Comparison of ENCODE assay signal across 18 cellular contexts in genomic region chr2:96100893-96101304, GRCh38. TPM values are rescaled to one million over a fixed set of nuclear protein-coding genes. Genes with fewer than 3 reads are reported as not detected.
A peak's percentile ranks its signal among the peaks of the same experiment; 100 is the strongest.
DNase-seq lines count a peak whose midpoint lies in the region; ATAC-seq, FAIRE-seq and TF ChIP-seq lines count a peak whose summit lies in the region.
"Had no signal": no experiment of that assay in that cellular context is flagged by ENCODE, and none has a peak within 500 bp of the region (broad histone marks: within the 10 kb centered on the region; RNA-seq: fewer than 3 reads in every experiment).

No MANE protein-coding gene starts in this region.

- no peak for TF ChIP-seq EP300 in H1 (IDR thresholded peaks at IDR 0.05; ENCODE audit: borderline replicate concordance in 1 of 2, low read depth in 2 of 2, low read length in 2 of 2)

- WGBS in H1 (ENCODE audit: extremely low coverage in 1 of 2, insufficient coverage in 1 of 2, insufficient read length in 1 of 2, insufficient replicate concordance in 2 of 2, low coverage in 1 of 2, low lambda C conversion rate in 2 of 2, missing lambda C conversion rate in 1 of 2), 2 experiments = 61% methylated on average over 2 of the region's 3 CpGs; no CpG with 5 or more reads in 1 of the 2 experiments

- POLR2A ChIA-PET in H1 (lab: Charles Lee; ENCODE audit: partially characterized antibody) = interaction anchor here (2.1 kb wide), 1 partner anchor 9 kb away, joined by 11 read pairs; no protein-coding TSS in a partner anchor

- H3K27ac ChIP-seq in BLaER1 = peak overlapping the region; percentile 56; the same call in 1 of the 2 replicates
- no peak overlapping the region for H3K27ac ChIP-seq in H1 (ENCODE audit: low read depth, low read length)
- H3K27ac ChIP-seq: VCaP had no signal

- CTCF ChIA-PET in H1 (lab: Charles Lee; ENCODE audit: partially characterized antibody) = interaction anchor here (1.3 to 7.2 kb wide), 4 partner anchors 10 to 42 kb away, joined by 3 to 61 read pairs (median 14); partner anchors contain the start of gene ADRA2B

- peaks cover 11% of the 10 kb centered on the region for H3K9me3 ChIP-seq in BLaER1
- H3K9me3 ChIP-seq in H1 (ENCODE audit: insufficient read depth in 2 of 2, low read depth in 1 of 2, low read length in 1 of 2) = peaks cover 4 to 9% of the 10 kb centered on the region in 2 experiments

- no peak overlapping the region for H3K56ac ChIP-seq in H1 (replicated peaks; ENCODE audit: insufficient read length, low read depth, low read length)

- no peak overlapping the region; the same call in 1 of the 2 replicates for H3K18ac ChIP-seq in H1 (ENCODE audit: extremely low read depth, low read length)

- H4K20me1 ChIP-seq in BLaER1 = no peaks in the 10 kb centered on the region
- H4K20me1 ChIP-seq in H1 (replicated peaks in 1 of 2; ENCODE audit: control insufficient read depth in 1 of 2, insufficient read depth in 2 of 2, low read length in 2 of 2) = no peaks in the 10 kb centered on the region

- ATAC-seq in HG03108 (IDR thresholded peaks at IDR 0.05; ENCODE audit: unreplicated experiment) = no peak
- ATAC-seq: right cardiac atrium had no signal

- H3K23ac ChIP-seq in H1 (ENCODE audit: insufficient read length) = no peak overlapping the region

- no peaks in the 10 kb centered on the region; the same call in 1 of the 2 replicates for H3K23me2 ChIP-seq in H1 (ENCODE audit: low read depth, low read length)

- peak overlapping the region; percentile 87 for H4K8ac ChIP-seq in H1 (ENCODE audit: extremely low read depth, insufficient read depth, low read length)

- H3K4me3 ChIP-seq in BLaER1 (no peak overlapping the region), H7 (ENCODE audit: insufficient read depth, low read depth, low read length) (no peak overlapping the region), H1 (ENCODE audit: extremely low read depth in 1 of 4, insufficient read depth in 2 of 4, low read depth in 3 of 4, low read length in 4 of 4) (no peak overlapping the region)

- intact Hi-C loops in posterior cingulate gyrus (cut with DNase I) = no loop called here

- no peak overlapping the region for H4K91ac ChIP-seq in H1 (replicated peaks; ENCODE audit: insufficient read length, low read length)

- peak overlapping the region; percentile 75; the same call in 1 of the 2 replicates for H2AK5ac ChIP-seq in H1 (ENCODE audit: low read depth, low read length)

- H3K9ac ChIP-seq in BLaER1 (no peak overlapping the region), H1 (replicated peaks in 1 of 4; ENCODE audit: extremely low read depth in 1 of 4, low read depth in 3 of 4, low read length in 3 of 4) (no peak overlapping the region)

- H2BK120ac ChIP-seq in H1 (replicated peaks; ENCODE audit: low read depth, low read length) = peak overlapping the region; percentile 39

- H3K4me1 ChIP-seq in BLaER1 (peaks cover 52% of the 10 kb centered on the region), H1 (replicated peaks in 1 of 4; ENCODE audit: control insufficient read depth in 3 of 4, insufficient read depth in 4 of 4, low read length in 3 of 4) (peaks cover 0 to 9% (median 3%) of the 10 kb centered on the region in 4 experiments; a peak in 4 of 7 replicates)
- H3K4me1 ChIP-seq: Caco-2 had no signal

- no peak overlapping the region for H3K14ac ChIP-seq in H1 (ENCODE audit: insufficient read length)

- no peak overlapping the region for H2AFZ ChIP-seq in H1 (ENCODE audit: low read length)

- no peak for FAIRE-seq in H1 (lab: Jason Lieb, UNC)
- FAIRE-seq: keratinocyte, urothelium cell line had no signal

- H3K27me3 ChIP-seq in BLaER1 = no peaks in the 10 kb centered on the region
- no peaks in the 10 kb centered on the region for H3K27me3 ChIP-seq in H7 (ENCODE audit: control insufficient read depth, insufficient read depth, low read length)
- H3K27me3 ChIP-seq in H1 (replicated peaks in 1 of 4; ENCODE audit: control insufficient read depth in 3 of 4, extremely low read depth in 1 of 4, insufficient read depth in 3 of 4, low read length in 3 of 4) = no peaks in the 10 kb centered on the region

- no peak overlapping the region for H4K5ac ChIP-seq in H1 (ENCODE audit: insufficient read length, low read depth, low read length)

- H2BK15ac ChIP-seq in H1 (ENCODE audit: low read length) = peak overlapping the region; percentile 61; the same call in 1 of the 2 replicates

- TF ChIP-seq RAD21 in H1 (IDR thresholded peaks at IDR 0.05 in 1 of 2, conservative IDR thresholded peaks at IDR 0.05 in 1 of 2; ENCODE audit: low read depth in 2 of 2, low read length in 2 of 2) = no peak

- no peaks in the 10 kb centered on the region for H3K79me1 ChIP-seq in H1 (ENCODE audit: low read depth, low read length)

- peak overlapping the region; percentile 48; the same call in 1 of the 2 replicates for H2BK20ac ChIP-seq in H1 (ENCODE audit: low read length)

- no peak overlapping the region for H2BK5ac ChIP-seq in H1 (ENCODE audit: low read depth, low read length)

- H3K36me3 ChIP-seq in BLaER1 (no peaks in the 10 kb centered on the region), H7 (replicated peaks; ENCODE audit: control insufficient read depth, insufficient read depth, low read length) (no peaks in the 10 kb centered on the region), H1 (ENCODE audit: control insufficient read depth in 2 of 4, insufficient read depth in 4 of 4, low read length in 3 of 4) (no peaks in the 10 kb centered on the region)

- peak overlapping the region; percentile 84; the same call in 1 of the 2 replicates for H2BK12ac ChIP-seq in H1 (ENCODE audit: low read depth, low read length)

- DNase-seq in H7 = peak; percentile 17
- peak in 1 of 2 experiments; percentile 32 for DNase-seq in H1 (ENCODE audit: low read depth in 1 of 2, low spot score in 2 of 2)
- peak in 6 of 10 donors; percentile 2 to 48 (median 24) for DNase-seq in posterior cingulate gyrus
- DNase-seq in HCEC 1CT = no peak
- no peak for DNase-seq in EL
- DNase-seq: activated CD4-positive, alpha-beta memory T cell treated with anti-CD3 and anti-CD28 coated beads, Interleukin-2, amount 10 ng/mL, durations not matched to agents 7 days and 5 days; amygdala; NCI-H1092 treated with DMSO at 0.1 percent for 48 hours; NCI-H2107; right cardiac atrium; SHP77 had no signal

- no peak for TF ChIP-seq POLR2A in H1 (IDR thresholded peaks at IDR 0.05; ENCODE audit: control extremely low read depth in 1 of 2, low read depth in 2 of 2, low read length in 2 of 2)

- H3K4me2 ChIP-seq in BLaER1 (peak overlapping the region; percentile 50), H1 (ENCODE audit: insufficient read depth in 1 of 2, low read depth in 2 of 2, low read length in 2 of 2) (no peak overlapping the region)

- no peaks in the 10 kb centered on the region for H3K79me2 ChIP-seq in H1 (ENCODE audit: control insufficient read depth in 1 of 2, insufficient read depth in 2 of 2, low read length in 2 of 2)

- H3K4ac ChIP-seq in H1 (replicated peaks; ENCODE audit: insufficient read length, low read depth, low read length) = no peak overlapping the region

- TF ChIP-seq CTCF in H1 (IDR thresholded peaks at IDR 0.05; ENCODE audit: control extremely low read depth in 1 of 3, insufficient read depth in 1 of 3, low read depth in 1 of 3, low read length in 3 of 3) = no peak

TF ChIP-seq in H1, 55 proteins besides CTCF, POLR2A, EP300 and RAD21:
- TF ChIP-seq CEBPB (IDR thresholded peaks at IDR 0.05; ENCODE audit: low read depth, low read length) = no peak
- TF ChIP-seq CREB1 (IDR thresholded peaks at IDR 0.05) = no peak
- TF ChIP-seq MAX (IDR thresholded peaks at IDR 0.05) = no peak
- no peak for TF ChIP-seq POLR2AphosphoS5 (IDR thresholded peaks at IDR 0.05; ENCODE audit: low read depth, low read length)
- TF ChIP-seq KDM4A (IDR thresholded peaks at IDR 0.05; ENCODE audit: low read depth, low read length, severe bottlenecking) = no peak
- TF ChIP-seq MAFK (IDR thresholded peaks at IDR 0.05; ENCODE audit: low read depth, low read length) = no peak
- TF ChIP-seq CTBP2 (IDR thresholded peaks at IDR 0.05; ENCODE audit: borderline replicate concordance, insufficient read depth, insufficient read length, low read length) = no peak

RNA-seq across cellular contexts. Expression of gene ADRA2B, which starts 15.5 kb away (rescaled TPM):
- total RNA-seq in H7 (2014; rRNA removed; shearing (Covaris generic)) = 1.6 and 1.9 TPM in 2 replicates
- total RNA-seq in H1 (2021; fragmentation: NEBNext Ultra II Directional; extraction: Animal tissue kit (Norgen Biotek cat#: 25700)) = 6.5 and 6.6 TPM in 2 replicates
- 5.8 and 8.3 TPM in 2 replicates for polyA plus RNA-seq in H1 (2011; rRNA removed)
- polyA plus RNA-seq in H1 (2011; cell fraction: cytosol; rRNA removed) = 6.6 TPM
- polyA plus RNA-seq in H1 (2011; cell fraction: nucleus; rRNA removed) = 14.4 TPM
- polyA plus RNA-seq in H1 (2012, experiment 1 of 2) = 3.3 to 6.4 TPM (median 5.3 TPM) in 4 replicates
- polyA plus RNA-seq in H1 (2012, experiment 2 of 2) = 4.8 TPM
- 3.7 TPM for polyA plus RNA-seq in H1 (2013, experiment 1 of 2)
- polyA plus RNA-seq in H1 (2013, experiment 2 of 2) = 4.0 TPM
- polyA minus RNA-seq in H1 (2011; rRNA and poly(A)+ RNA removed) = 4.4 and 4.9 TPM in 2 replicates
- 6.7 TPM for polyA minus RNA-seq in H1 (2011; cell fraction: cytosol; rRNA and poly(A)+ RNA removed)
- 6.8 TPM for polyA minus RNA-seq in H1 (2011; cell fraction: nucleus; rRNA and poly(A)+ RNA removed)
- total RNA-seq: cerebellum had no signal
- polyA plus RNA-seq: keratinocyte had no signal

RNA-seq across cellular contexts. Expression of gene ASTL, which starts 37.4 kb away (rescaled TPM):
- total RNA-seq in H7 (2014; rRNA removed; shearing (Covaris generic)) = not detected in 2 replicates
- total RNA-seq in H1 (2021; fragmentation: NEBNext Ultra II Directional; extraction: Animal tissue kit (Norgen Biotek cat#: 25700)) = 0.60 and 0.75 TPM in 2 replicates
- 1.4 and 2.2 TPM in 2 replicates for polyA plus RNA-seq in H1 (2011; rRNA removed)
- 1.4 TPM for polyA plus RNA-seq in H1 (2011; cell fraction: cytosol; rRNA removed)
- 2.5 TPM for polyA plus RNA-seq in H1 (2011; cell fraction: nucleus; rRNA removed)
- polyA plus RNA-seq in H1 (2012, experiment 1 of 2) = 0.28 to 1.2 TPM (median 0.73 TPM) in 4 replicates
- 0.54 TPM for polyA plus RNA-seq in H1 (2012, experiment 2 of 2)
- polyA plus RNA-seq in H1 (2013, experiment 1 of 2) = 0.67 TPM
- polyA plus RNA-seq in H1 (2013, experiment 2 of 2) = 0.46 TPM
- 1.2 and 1.6 TPM in 2 replicates for polyA minus RNA-seq in H1 (2011; rRNA and poly(A)+ RNA removed)
- 1.8 TPM for polyA minus RNA-seq in H1 (2011; cell fraction: cytosol; rRNA and poly(A)+ RNA removed)
- polyA minus RNA-seq in H1 (2011; cell fraction: nucleus; rRNA and poly(A)+ RNA removed) = 1.8 TPM
- total RNA-seq: cerebellum, right cardiac atrium had no signal
- polyA plus RNA-seq: keratinocyte, right cardiac atrium had no signal

RNA-seq across cellular contexts. Expression of gene DUSP2, which starts 44.3 kb away (rescaled TPM):
- total RNA-seq in H7 (2014; rRNA removed; shearing (Covaris generic)) = 2.0 and 3.6 TPM in 2 replicates
- 8.7 and 10.1 TPM in 2 replicates for total RNA-seq in H1 (2021; fragmentation: NEBNext Ultra II Directional; extraction: Animal tissue kit (Norgen Biotek cat#: 25700))
- 10.4 and 11.7 TPM in 2 replicates for polyA plus RNA-seq in H1 (2011; rRNA removed)
- polyA plus RNA-seq in H1 (2011; cell fraction: cytosol; rRNA removed) = 8.4 TPM
- 21.7 TPM for polyA plus RNA-seq in H1 (2011; cell fraction: nucleus; rRNA removed)
- polyA plus RNA-seq in H1 (2012, experiment 1 of 2) = 5.9 to 8.2 TPM (median 7.6 TPM) in 4 replicates
- polyA plus RNA-seq in H1 (2012, experiment 2 of 2) = 9.0 TPM
- 3.6 TPM for polyA plus RNA-seq in H1 (2013, experiment 1 of 2)
- 3.2 TPM for polyA plus RNA-seq in H1 (2013, experiment 2 of 2)
- polyA minus RNA-seq in H1 (2011; rRNA and poly(A)+ RNA removed) = 5.5 and 5.9 TPM in 2 replicates
- 5.7 TPM for polyA minus RNA-seq in H1 (2011; cell fraction: cytosol; rRNA and poly(A)+ RNA removed)
- 26.8 TPM for polyA minus RNA-seq in H1 (2011; cell fraction: nucleus; rRNA and poly(A)+ RNA removed)

Comparison
In these comparisons a context has a peak if more than half of its experiments do, and no peak if none do; other contexts are left out.
1. DNase-seq: peak in H7 (single experiment) and posterior cingulate gyrus (6 of 10); none in HCEC 1CT (single experiment) and EL (single experiment).